In genomic region chr12:125262866-125263265, GRCh38 we compare ENCODE assay signal across 16 cellular contexts.
"Had no signal": no experiment of that assay in that cellular context is flagged by ENCODE, and none has a peak within 500 bp of the region (broad histone marks: within the 10 kb centered on the region; RNA-seq: fewer than 3 reads in every experiment).

No MANE protein-coding gene starts in this region.

- DNase-seq: activated CD4-positive, alpha-beta T cell treated with anti-CD3 and anti-CD28 coated beads, Interleukin-2, amount 10 ng/mL, durations not matched to agents 7 days and 5 days; activated CD8-positive, alpha-beta memory T cell treated with anti-CD3 and anti-CD28 coated beads, Interleukin-2, amount 10 ng/mL, durations not matched to agents 7 days and 5 days; activated CD8-positive, alpha-beta T cell treated with anti-CD3 and anti-CD28 coated beads for 36 hours; activated gamma-delta T cell; activated naive CD4-positive, alpha-beta T cell treated with anti-CD3 and anti-CD28 coated beads, Interleukin-2, amount 50 U/mL, for 16 hours; activated naive CD8-positive, alpha-beta T cell treated with anti-CD3 and anti-CD28 coated beads, Interleukin-2, amount 50 U/mL, for 24 hours; cortex of kidney; heart right ventricle; left colon; mucosa of descending colon; occipital lobe; stimulated activated CD4-positive, alpha-beta T cell treated with anti-CD3 and anti-CD28 coated beads, Interleukin-2, amount 100 ng/mL, for 48 hours; stimulated activated CD8-positive, alpha-beta memory T cell treated with anti-CD3 and anti-CD28 coated beads, Interleukin-4, amount 100 ng/mL, for 48 hours; stimulated activated naive B cell treated with anti-CD40 and anti-IgM and Interleukin-4, amounts not matched to agents 10 μg/mL and 1 μg/mL and 100 μg/mL, for 72 hours; transverse colon; uterus had no signal
